In the genomic region with DNA sequence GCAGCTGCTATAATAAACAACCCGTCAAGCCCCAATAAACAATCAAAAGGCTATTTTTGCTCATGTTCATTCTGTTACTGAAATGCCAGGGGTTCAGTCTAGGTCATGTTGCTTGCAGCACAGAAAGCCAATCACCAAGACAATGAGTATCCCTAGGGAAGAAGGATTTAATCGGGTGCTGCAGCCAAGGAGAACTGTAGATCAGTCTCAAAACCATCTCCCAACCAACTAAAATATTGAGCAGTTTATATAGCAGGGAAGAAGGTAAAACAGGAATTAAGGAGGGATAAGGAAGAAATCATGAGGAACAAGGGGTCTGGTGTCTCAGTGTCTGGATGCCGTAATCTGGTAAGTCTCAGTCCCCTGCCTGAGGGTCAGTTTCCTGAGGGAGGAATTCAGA, we compare ENCODE assay signal across 28 cellular contexts.
"Had no signal": no experiment of that assay in that cellular context is flagged by ENCODE, and none has a peak within 500 bp of the region (broad histone marks: within the 10 kb centered on the region; RNA-seq: fewer than 3 reads in every experiment).

No MANE protein-coding gene starts in this region.

- H3K27ac ChIP-seq: colonic mucosa, coronary artery, dorsolateral prefrontal cortex, epithelial cell of prostate, esophagus muscularis mucosa, esophagus squamous epithelium, foreskin keratinocyte, gastrocnemius medialis, gastroesophageal sphincter, heart left ventricle, heart right ventricle had no signal

- H3K9me3 ChIP-seq: colonic mucosa, esophagus muscularis mucosa, esophagus squamous epithelium, gastrocnemius medialis, gastroesophageal sphincter had no signal

- FAIRE-seq: colon, endometrium, endothelial cell of umbilical vein, frontal cortex had no signal

- H3K4me1 ChIP-seq: colonic mucosa, esophagus muscularis mucosa, esophagus squamous epithelium, foreskin keratinocyte, gastrocnemius medialis, gastroesophageal sphincter, heart left ventricle, heart right ventricle had no signal

- DNase-seq: colonic mucosa; cortex of kidney; dermis blood vessel endothelial cell; dorsolateral prefrontal cortex; effector CD4-positive, alpha-beta T cell; effector CD8-positive, alpha-beta T cell; effector memory CD4-positive, alpha-beta T cell; effector memory CD8-positive, alpha-beta T cell; endodermal cell; erythroblast; esophagus squamous epithelium; foreskin fibroblast; foreskin keratinocyte; foreskin melanocyte; gastrocnemius medialis; glutamatergic neuron; head of caudate nucleus; heart left ventricle; heart right ventricle had no signal

- H3K36me3 ChIP-seq: colonic mucosa, esophagus muscularis mucosa, esophagus squamous epithelium, gastrocnemius medialis, gastroesophageal sphincter, heart left ventricle, heart right ventricle had no signal

- ATAC-seq: effector memory CD8-positive, alpha-beta T cell; esophagus mucosa; foreskin keratinocyte; gastrocnemius medialis; gastroesophageal sphincter; heart left ventricle; heart right ventricle had no signal

- H3K4me3 ChIP-seq: colonic mucosa, coronary artery, dorsolateral prefrontal cortex, esophagus muscularis mucosa, esophagus squamous epithelium, gastrocnemius medialis, gastroesophageal sphincter, heart left ventricle, heart right ventricle had no signal

- H3K27me3 ChIP-seq: colonic mucosa, dorsolateral prefrontal cortex, esophagus muscularis mucosa, esophagus squamous epithelium, foreskin keratinocyte, gastrocnemius medialis, gastroesophageal sphincter, heart left ventricle, heart right ventricle had no signal
